Comparison of ENCODE assay signal across 31 cellular contexts in the genomic region with DNA sequence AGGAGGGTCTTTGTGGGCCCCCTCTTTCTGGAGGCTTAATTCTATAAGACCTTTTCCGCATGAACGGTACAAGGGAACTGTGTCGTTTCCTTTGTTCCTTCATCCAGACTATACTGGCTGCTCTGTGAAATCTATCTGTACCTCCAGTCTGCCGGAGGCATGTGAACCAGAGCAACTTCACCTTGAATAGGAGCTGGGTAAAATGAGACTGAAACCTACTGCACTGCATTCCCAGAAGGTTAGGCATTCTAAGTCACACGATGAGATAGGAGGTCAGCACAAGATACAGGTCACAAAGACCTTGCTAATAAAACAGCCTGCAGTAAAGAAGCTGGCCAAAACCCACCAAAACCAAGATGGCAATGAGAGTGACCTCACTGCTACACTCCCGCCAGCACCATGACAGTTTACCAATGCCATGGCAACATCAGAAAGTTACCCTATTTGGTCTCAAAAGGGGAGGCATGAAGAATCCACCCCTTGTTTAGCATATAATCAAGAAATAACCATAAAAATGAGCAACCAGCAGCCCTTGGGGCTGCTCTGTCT. TPM values are rescaled to one million over a fixed set of nuclear protein-coding genes. Genes with fewer than 3 reads are reported as not detected.
DNase-seq lines count a peak whose midpoint lies in the region; ATAC-seq and TF ChIP-seq lines count a peak whose summit lies in the region.
"Had no signal": no experiment of that assay in that cellular context is flagged by ENCODE, and none has a peak within 500 bp of the region (broad histone marks: within the 10 kb centered on the region; RNA-seq: fewer than 3 reads in every experiment).

No MANE protein-coding gene starts in this region.

- no peak overlapping the region for H3K4me2 ChIP-seq in mammary epithelial cell (ENCODE audit: insufficient read depth, low read depth, low read length)
- H3K4me2 ChIP-seq: SK-N-SH had no signal

- H3K27me3 Mint-ChIP-seq in MCF 10A (ENCODE audit: insufficient read depth, unreplicated experiment): no peaks in the 10 kb centered on the region
- H3K27me3 Mint-ChIP-seq in endothelial cell (ENCODE audit: unreplicated experiment): peaks cover 5% of the 10 kb centered on the region
- H3K27me3 Mint-ChIP-seq in CD4-positive, alpha-beta T cell: no peaks in the 10 kb centered on the region
- H3K27me3 Mint-ChIP-seq: activated naive CD8-positive, alpha-beta T cell treated with anti-CD3 and anti-CD28 coated beads, Interleukin-2, amount 50 U/mL, for 24 hours had no signal

- H3K4me1 ChIP-seq in mammary epithelial cell (ENCODE audit: insufficient read depth, low read length) (peaks cover 18% of the 10 kb centered on the region), neuron (ENCODE audit: insufficient read depth, low read length) (peaks cover 20% of the 10 kb centered on the region)

- TF ChIP-seq CTCF in MCF 10A (IDR thresholded peaks at IDR 0.05; ENCODE audit: unreplicated experiment) (no peak), mammary epithelial cell (conservative IDR thresholded peaks at IDR 0.05 in 1 of 2, IDR thresholded peaks at IDR 0.05 in 1 of 2; ENCODE audit: extremely low read depth in 1 of 2, insufficient read depth in 1 of 2, low read depth in 1 of 2, low read length in 2 of 2) (no peak), endothelial cell (IDR thresholded peaks at IDR 0.05; ENCODE audit: unreplicated experiment) (no peak)
- no peak for TF ChIP-seq CTCF in CD4-positive, alpha-beta T cell (IDR thresholded peaks at IDR 0.05)

- H3K27ac Mint-ChIP-seq in MCF 10A (ENCODE audit: low read depth, unreplicated experiment): peak overlapping the region; percentile 53
- peak overlapping the region; percentile 25 for H3K27ac Mint-ChIP-seq in endothelial cell (ENCODE audit: unreplicated experiment)
- H3K27ac Mint-ChIP-seq in CD4-positive, alpha-beta T cell: no peak overlapping the region
- H3K27ac Mint-ChIP-seq: activated naive CD8-positive, alpha-beta T cell treated with anti-CD3 and anti-CD28 coated beads, Interleukin-2, amount 50 U/mL, for 24 hours; activated T-cell treated with anti-CD3 and anti-CD28 coated beads, Interleukin-2, amount 50 U/mL, for 72 hours had no signal

- H3K9ac ChIP-seq in mammary epithelial cell (ENCODE audit: insufficient read depth, low read length): no peak overlapping the region
- H3K9ac ChIP-seq: SK-N-SH had no signal

- dilution Hi-C loops in mammary epithelial cell (cut with HindIII; ENCODE audit: low sequenced_read_pairs): loop anchor here (5.0 kb wide), 2 partner anchors 58 to 158 kb away; no protein-coding TSS in a partner anchor

- WGBS in mammary epithelial cell (ENCODE audit: low coverage, missing lambda C conversion rate): 87% methylated on average over 6 of the region's 6 CpGs

- H3K4me3 ChIP-seq in mammary epithelial cell (replicated peaks in 1 of 3; ENCODE audit: insufficient read depth in 1 of 3, low read depth in 2 of 3, low read length in 3 of 3): no peak overlapping the region
- H3K4me3 ChIP-seq in neuron (ENCODE audit: low read length): no peak overlapping the region
- H3K4me3 ChIP-seq: sigmoid colon, tibial nerve had no signal

- H3K9me3 ChIP-seq in mammary epithelial cell (replicated peaks; ENCODE audit: insufficient read depth, low read length): no peaks in the 10 kb centered on the region
- H3K9me3 ChIP-seq in neuron (ENCODE audit: low read length): no peaks in the 10 kb centered on the region
- no peaks in the 10 kb centered on the region for H3K9me3 ChIP-seq in CD4-positive, alpha-beta T cell (ENCODE audit: control insufficient read depth, low read length)
- H3K9me3 ChIP-seq: sigmoid colon, SK-N-SH, tibial nerve had no signal

- in situ Hi-C loops in mammary epithelial cell (cut with MboI; ENCODE audit: low sequenced_read_pairs in 2 of 2): loop anchor here in 1 of 2 donors (10.0 kb wide), 2 partner anchors 46 to 176 kb away; no protein-coding TSS in a partner anchor

- H3K36me3 ChIP-seq in mammary epithelial cell (ENCODE audit: insufficient read depth, low read length) (no peaks in the 10 kb centered on the region), neuron (ENCODE audit: insufficient read depth, low read length) (no peaks in the 10 kb centered on the region)
- H3K36me3 ChIP-seq: sigmoid colon, tibial nerve had no signal

- H3K27me3 ChIP-seq in mammary epithelial cell (ENCODE audit: insufficient read depth, low read length): no peaks in the 10 kb centered on the region
- no peaks in the 10 kb centered on the region for H3K27me3 ChIP-seq in neuron (ENCODE audit: insufficient read depth, low read length)
- H3K27me3 ChIP-seq in CD4-positive, alpha-beta T cell (ENCODE audit: control insufficient read depth, insufficient read depth, low read length): no peaks in the 10 kb centered on the region
- H3K27me3 ChIP-seq: sigmoid colon, tibial nerve had no signal

- POLR2A ChIA-PET in MCF 10A (lab: Yijun Ruan, JAX): interaction anchor here (1.4 kb wide), 1 partner anchor 26 kb away, joined by 3 read pairs; no protein-coding TSS in a partner anchor
- POLR2A ChIA-PET in CD4-positive, alpha-beta T cell (lab: Charles Lee): no interaction called here

- intact Hi-C loops in MCF 10A (cut with micrococcal nuclease): loop anchor here (5.0 to 10.0 kb wide), 2 partner anchors 206 to 648 kb away; a partner anchor contains a TSS
- intact Hi-C loops in mammary epithelial cell (cut with micrococcal nuclease): no loop called here
- intact Hi-C loops in CD4-positive, alpha-beta T cell (cut with DNase I, micrococcal nuclease): loop anchor here in 1 of 2 experiments (2.0 to 5.0 kb wide), 2 partner anchors 36 to 648 kb away; no protein-coding TSS in a partner anchor

- peaks cover 11% of the 10 kb centered on the region for H3K4me1 Mint-ChIP-seq in MCF 10A (ENCODE audit: insufficient read depth, unreplicated experiment)
- H3K4me1 Mint-ChIP-seq in endothelial cell (ENCODE audit: unreplicated experiment): peaks cover 44% of the 10 kb centered on the region
- peaks cover 15% of the 10 kb centered on the region for H3K4me1 Mint-ChIP-seq in CD4-positive, alpha-beta T cell (ENCODE audit: low read depth)

- BruUV-seq in MCF 10A (replicated peaks; lab: Mats Ljungman, UMichigan) (no TSS peak), mammary epithelial cell (replicated peaks; lab: Mats Ljungman, UMichigan) (no TSS peak)

- H3K4me3 Mint-ChIP-seq in MCF 10A (ENCODE audit: unreplicated experiment) (no peak overlapping the region), endothelial cell (ENCODE audit: unreplicated experiment) (no peak overlapping the region)
- no peak overlapping the region for H3K4me3 Mint-ChIP-seq in CD4-positive, alpha-beta T cell
- H3K4me3 Mint-ChIP-seq: activated naive CD8-positive, alpha-beta T cell treated with anti-CD3 and anti-CD28 coated beads, Interleukin-2, amount 50 U/mL, for 24 hours; activated T-cell treated with anti-CD3 and anti-CD28 coated beads, Interleukin-2, amount 50 U/mL, for 72 hours; CD14-positive monocyte had no signal

- CTCF ChIA-PET in MCF 10A (lab: Yijun Ruan, JAX) (interaction anchor here (0.7 to 1.1 kb wide), 2 partner anchors 28 to 61 kb away, joined by 3 read pairs; no protein-coding TSS in a partner anchor), mammary epithelial cell (lab: Charles Lee; ENCODE audit: low non-redundant PET) (no interaction called here)
- CTCF ChIA-PET in CD4-positive, alpha-beta T cell (lab: Charles Lee): no interaction called here

- H4K20me1 ChIP-seq in mammary epithelial cell (ENCODE audit: insufficient read depth, low read length): no peaks in the 10 kb centered on the region

- ATAC-seq in GM19397 (IDR thresholded peaks at IDR 0.05; ENCODE audit: unreplicated experiment): no peak
- ATAC-seq in CD4-positive, alpha-beta T cell (ENCODE audit: poor library complexity): no peak
- ATAC-seq: activated naive CD8-positive, alpha-beta T cell treated with anti-CD3 and anti-CD28 coated beads, Interleukin-2, amount 50 U/mL, for 24 hours; activated T-cell treated with anti-CD3 and anti-CD28 coated beads, Interleukin-2, amount 50 U/mL, for 72 hours; PC-3 had no signal

- H3K27ac ChIP-seq in mammary epithelial cell (ENCODE audit: insufficient read depth, low read depth, low read length): no peak overlapping the region
- no peak overlapping the region for H3K27ac ChIP-seq in CD4-positive, alpha-beta T cell (ENCODE audit: low read depth, low read length)
- H3K27ac ChIP-seq: 22Rv1, sigmoid colon, tibial nerve had no signal

- no peak overlapping the region for H2AFZ ChIP-seq in mammary epithelial cell (ENCODE audit: low read depth, low read length)
- peak overlapping the region; percentile 95 for H2AFZ ChIP-seq in neuron (ENCODE audit: low read depth, low read length)

- DNase-seq in MCF 10A (ENCODE audit: unreplicated experiment) (no peak), mammary epithelial cell (no peak), endothelial cell (ENCODE audit: low spot score) (no peak), pons (ENCODE audit: low spot score) (no peak), NCI-H2107 (lab: John Stamatoyannopoulos, UW) (no peak)
- no peak for DNase-seq in CD4-positive, alpha-beta T cell
- DNase-seq: activated CD4-positive, alpha-beta T cell treated with anti-CD3 and anti-CD28 coated beads, Interleukin-2, amount 50 U/mL, for 48 hours; activated naive CD4-positive, alpha-beta T cell; activated naive CD8-positive, alpha-beta T cell treated with anti-CD3 and anti-CD28 coated beads, Interleukin-2, amount 50 U/mL, for 24 hours; activated T-cell treated with anti-CD3 and anti-CD28 coated beads, Interleukin-2, amount 50 U/mL, for 72 hours; central memory CD4-positive, alpha-beta T cell; cortex of kidney; DMS79 treated with DMSO at 0.1 percent for 48 hours; effector memory CD4-positive, alpha-beta T cell; erythroblast; GF-D8; head of caudate nucleus; KG1; MM.1S; NCI-H2081; NCI-H345; NCI-H69; PC-3; sigmoid colon; SK-N-SH; stimulated activated CD4-positive, alpha-beta T cell treated with anti-CD3 and anti-CD28 coated beads, Interleukin-4, amount 100 ng/mL, for 24 hours had no signal

- no peaks in the 10 kb centered on the region for H3K79me2 ChIP-seq in mammary epithelial cell (ENCODE audit: insufficient read depth, low read length)

- H3K36me3 Mint-ChIP-seq in MCF 10A (ENCODE audit: insufficient read depth, unreplicated experiment) (no peaks in the 10 kb centered on the region), endothelial cell (ENCODE audit: low read depth, unreplicated experiment) (peaks cover 6% of the 10 kb centered on the region)
- H3K36me3 Mint-ChIP-seq in CD4-positive, alpha-beta T cell (ENCODE audit: low read depth): no peaks in the 10 kb centered on the region
- H3K36me3 Mint-ChIP-seq: CD14-positive monocyte had no signal

- H3K9me3 Mint-ChIP-seq in MCF 10A (ENCODE audit: unreplicated experiment) (no peaks in the 10 kb centered on the region), endothelial cell (ENCODE audit: unreplicated experiment) (no peaks in the 10 kb centered on the region)
- H3K9me3 Mint-ChIP-seq in CD4-positive, alpha-beta T cell: no peaks in the 10 kb centered on the region
- H3K9me3 Mint-ChIP-seq: activated naive CD8-positive, alpha-beta T cell treated with anti-CD3 and anti-CD28 coated beads, Interleukin-2, amount 50 U/mL, for 24 hours; activated T-cell treated with anti-CD3 and anti-CD28 coated beads, Interleukin-2, amount 50 U/mL, for 72 hours; CD14-positive monocyte had no signal

RNA-seq across cellular contexts. Expression of a gene that starts 36.8 kb away (rescaled TPM):
- total RNA-seq in MCF 10A (2022) (10.3 and 14.9 TPM in 2 replicates), mammary epithelial cell (10 to 100 TPM; 19.3 to 22.1 TPM), endothelial cell (ENCODE audit: unreplicated experiment) (45.7 TPM)
- polyA plus RNA-seq in mammary epithelial cell: 9.8 TPM
- polyA minus RNA-seq in mammary epithelial cell: 12.5 TPM
- total RNA-seq in CD4-positive, alpha-beta T cell: 1 to 10 TPM; 6.2 to 6.4 TPM

RNA-seq across cellular contexts. Expression of a gene that starts 37.9 kb away (rescaled TPM):
- 53.7 and 55.2 TPM in 2 replicates for total RNA-seq in MCF 10A (2022)
- 100 to 1,000 TPM in 1 of 2 donors, 10 to 100 TPM in 1; 41.0 to 117 TPM for total RNA-seq in mammary epithelial cell
- 43.5 TPM for polyA plus RNA-seq in mammary epithelial cell
- 89.4 TPM for polyA minus RNA-seq in mammary epithelial cell
- total RNA-seq in endothelial cell (ENCODE audit: unreplicated experiment): 24.6 TPM
- total RNA-seq in CD4-positive, alpha-beta T cell: 10 to 100 TPM; 65.1 to 65.8 TPM
